12 cellular contexts compared by ENCODE assay signal in genomic region chr10:101289541-101289940, GRCh38.
"Had no signal": no experiment of that assay in that cellular context is flagged by ENCODE, and none has a peak within 500 bp of the region (broad histone marks: within the 10 kb centered on the region; RNA-seq: fewer than 3 reads in every experiment).

No MANE protein-coding gene starts in this region.

- H3K9me3 Mint-ChIP-seq: activated CD4-positive, alpha-beta memory T cell treated with anti-CD3 and anti-CD28 coated beads, Interleukin-2, amount 10 ng/mL, durations not matched to agents 7 days and 5 days; activated T-cell treated with anti-CD3 and anti-CD28 coated beads, Interleukin-2, amount 50 U/mL, for 72 hours; stimulated activated effector memory CD8-positive, alpha-beta T cell treated with anti-CD3 and anti-CD28 coated beads, Interleukin-12 subunit alpha, Interleukin-12 subunit beta, amount 100 ng/mL, for 72 hours had no signal

- DNase-seq: activated CD4-positive, alpha-beta memory T cell treated with anti-CD3 and anti-CD28 coated beads, Interleukin-2, amount 10 ng/mL, durations not matched to agents 7 days and 5 days; activated CD4-positive, alpha-beta T cell treated with anti-CD3 and anti-CD28 coated beads for 36 hours; activated T-cell treated with anti-CD3 and anti-CD28 coated beads, Interleukin-2, amount 50 U/mL, for 72 hours; colonic mucosa; SW 1271; T1000; WERI-Rb-1 had no signal

- H3K27ac ChIP-seq: colonic mucosa, gastroesophageal sphincter, neutrophil, right atrium auricular region, tibial nerve, WERI-Rb-1 had no signal

- H3K4me3 ChIP-seq: colonic mucosa, gastroesophageal sphincter, right atrium auricular region, tibial nerve had no signal

- H3K36me3 Mint-ChIP-seq: stimulated activated effector memory CD8-positive, alpha-beta T cell treated with anti-CD3 and anti-CD28 coated beads, Interleukin-12 subunit alpha, Interleukin-12 subunit beta, amount 100 ng/mL, for 72 hours had no signal

- ATAC-seq: activated CD4-positive, alpha-beta T cell treated with anti-CD3 and anti-CD28 coated beads for 36 hours; activated T-cell treated with anti-CD3 and anti-CD28 coated beads, Interleukin-2, amount 50 U/mL, for 72 hours; gastroesophageal sphincter; stimulated activated effector memory CD8-positive, alpha-beta T cell treated with anti-CD3 and anti-CD28 coated beads, Interleukin-12 subunit alpha, Interleukin-12 subunit beta, amount 100 ng/mL, for 72 hours had no signal

- H3K9me3 ChIP-seq: colonic mucosa, gastroesophageal sphincter, neutrophil, right atrium auricular region, tibial nerve had no signal

- H3K27ac Mint-ChIP-seq: activated CD4-positive, alpha-beta memory T cell treated with anti-CD3 and anti-CD28 coated beads, Interleukin-2, amount 10 ng/mL, durations not matched to agents 7 days and 5 days; activated CD4-positive, alpha-beta T cell treated with anti-CD3 and anti-CD28 coated beads for 36 hours; activated T-cell treated with anti-CD3 and anti-CD28 coated beads, Interleukin-2, amount 50 U/mL, for 72 hours; stimulated activated effector memory CD8-positive, alpha-beta T cell treated with anti-CD3 and anti-CD28 coated beads, Interleukin-12 subunit alpha, Interleukin-12 subunit beta, amount 100 ng/mL, for 72 hours had no signal

- H3K36me3 ChIP-seq: colonic mucosa, gastroesophageal sphincter, neutrophil, right atrium auricular region, tibial nerve, WERI-Rb-1 had no signal

- H3K4me3 Mint-ChIP-seq: activated CD4-positive, alpha-beta memory T cell treated with anti-CD3 and anti-CD28 coated beads, Interleukin-2, amount 10 ng/mL, durations not matched to agents 7 days and 5 days; activated CD4-positive, alpha-beta T cell treated with anti-CD3 and anti-CD28 coated beads for 36 hours; activated T-cell treated with anti-CD3 and anti-CD28 coated beads, Interleukin-2, amount 50 U/mL, for 72 hours; stimulated activated effector memory CD8-positive, alpha-beta T cell treated with anti-CD3 and anti-CD28 coated beads, Interleukin-12 subunit alpha, Interleukin-12 subunit beta, amount 100 ng/mL, for 72 hours had no signal
